In genomic region chr16:30585022-30585399, GRCh38 we compare ENCODE assay signal across 8 cellular contexts. TPM values are rescaled to one million over a fixed set of nuclear protein-coding genes. Genes with fewer than 3 reads are reported as not detected.
A peak's percentile ranks its signal among the peaks of the same experiment; 100 is the strongest.
DNase-seq lines count a peak whose midpoint lies in the region; ATAC-seq and TF ChIP-seq lines count a peak whose summit lies in the region.

No MANE protein-coding gene starts in this region.

- peaks cover 32% of the 10 kb centered on the region for H3K4me1 Mint-ChIP-seq in dendritic cell treated with granulocyte-macrophage colony-stimulating factor and Interleukin-4, amounts not matched to agents 40 ng/mL and 50 ng/mL, for 4 days (ENCODE audit: low read depth)
- H3K4me1 Mint-ChIP-seq in naive thymus-derived CD4-positive, alpha-beta T cell, result peaks cover 6 to 44% (median 32%) of the 10 kb centered on the region in 7 donors

- intact Hi-C loops in dendritic cell treated with granulocyte-macrophage colony-stimulating factor and Interleukin-4, amounts not matched to agents 40 ng/mL and 50 ng/mL, for 4 days (cut with micrococcal nuclease), result loop anchor here (1.0 kb wide), 2 partner anchors 13 to 59 kb away; partner anchors contain the start of gene ZNF768
- intact Hi-C loops in naive thymus-derived CD4-positive, alpha-beta T cell (cut with micrococcal nuclease), result loop anchor here (1.0 to 2.0 kb wide), 11 partner anchors 13 to 155 kb away; partner anchors contain the start of genes DCTPP1 (in 2 of the 2), ZNF689 (in 2 of the 2), ZNF764 (in 2 of the 2) and ZNF768 (in 2 of the 2)

- H3K4me3 Mint-ChIP-seq in dendritic cell treated with granulocyte-macrophage colony-stimulating factor and Interleukin-4, amounts not matched to agents 40 ng/mL and 50 ng/mL, for 4 days, result peak overlapping the region; percentile 92
- peak overlapping the region; percentile 78 to 98 (median 89) for H3K4me3 Mint-ChIP-seq in naive thymus-derived CD4-positive, alpha-beta T cell

- TF ChIP-seq CTCF in HEK293 (tag by site-specific recombination; IDR thresholded peaks at IDR 0.05), result no peak

- peaks cover 43% of the 10 kb centered on the region for H3K36me3 Mint-ChIP-seq in dendritic cell treated with granulocyte-macrophage colony-stimulating factor and Interleukin-4, amounts not matched to agents 40 ng/mL and 50 ng/mL, for 4 days (ENCODE audit: low read depth)
- H3K36me3 Mint-ChIP-seq in naive thymus-derived CD4-positive, alpha-beta T cell, result peaks cover 0 to 13% (median 0%) of the 10 kb centered on the region in 5 donors

- no peaks in the 10 kb centered on the region for H3K27me3 ChIP-seq in naive thymus-derived CD4-positive, alpha-beta T cell (ENCODE audit: control insufficient read depth in 2 of 2, insufficient read depth in 2 of 2, low read length in 2 of 2)

- H3K9me3 ChIP-seq in HEK293 (ENCODE audit: control insufficient read depth, insufficient read depth, low read depth, low read length), result no peaks in the 10 kb centered on the region
- H3K9me3 ChIP-seq in naive thymus-derived CD4-positive, alpha-beta T cell (ENCODE audit: control insufficient read depth in 2 of 3, low read length in 3 of 3), result no peaks in the 10 kb centered on the region

- DNase-seq in NCI-H748 (lab: John Stamatoyannopoulos, UW; ENCODE audit: unreplicated experiment), result peak; percentile 45
- no peak for DNase-seq in NCI-H748 treated with DMSO at 0.1 percent for 48 hours (lab: John Stamatoyannopoulos, UW)
- peak; percentile 77 for DNase-seq in NCI-H69 (lab: John Stamatoyannopoulos, UW)
- DNase-seq in naive thymus-derived CD4-positive, alpha-beta T cell, result no peak
- DNase-seq in middle frontal gyrus (ENCODE audit: extremely low spot score, low spot score), result no peak
- no peak for DNase-seq in NCI-H524 treated with DMSO at 0.1 percent for 48 hours (lab: John Stamatoyannopoulos, UW)

- peak; percentile 5 for ATAC-seq in naive thymus-derived CD4-positive, alpha-beta T cell

- H3K9me3 Mint-ChIP-seq in dendritic cell treated with granulocyte-macrophage colony-stimulating factor and Interleukin-4, amounts not matched to agents 40 ng/mL and 50 ng/mL, for 4 days, result no peaks in the 10 kb centered on the region
- H3K9me3 Mint-ChIP-seq in naive thymus-derived CD4-positive, alpha-beta T cell, result no peaks in the 10 kb centered on the region

- CTCF ChIA-PET in HEK293 (lab: Yijun Ruan, JAX), result interaction anchor here (0.6 to 0.9 kb wide), 2 partner anchors 14 to 139 kb away, joined by 3 read pairs; partner anchors contain the start of genes SEPHS2 and ZNF688
- CTCF ChIA-PET in naive thymus-derived CD4-positive, alpha-beta T cell (lab: Charles Lee), result interaction anchor here (0.6 to 1.9 kb wide), 2 partner anchors 155 to 491 kb away, joined by 3 to 6 read pairs; partner anchors contain the start of gene DCTPP1

- H3K36me3 ChIP-seq in HEK293 (ENCODE audit: control insufficient read depth in 2 of 2, insufficient read depth in 1 of 2, low read length in 2 of 2), result peaks cover 0 to 21% of the 10 kb centered on the region in 2 experiments; a peak in 1 of 3 replicates
- peaks cover 0 to 21% (median 0%) of the 10 kb centered on the region in 3 experiments for H3K36me3 ChIP-seq in naive thymus-derived CD4-positive, alpha-beta T cell (ENCODE audit: control insufficient read depth in 2 of 3, insufficient read depth in 3 of 3, low read length in 3 of 3)

- H3K27ac Mint-ChIP-seq in dendritic cell treated with granulocyte-macrophage colony-stimulating factor and Interleukin-4, amounts not matched to agents 40 ng/mL and 50 ng/mL, for 4 days, result peak overlapping the region; percentile 85
- peak overlapping the region; percentile 34 to 90 (median 79) for H3K27ac Mint-ChIP-seq in naive thymus-derived CD4-positive, alpha-beta T cell

- peak overlapping the region; percentile 24 for H3K4me3 ChIP-seq in HEK293 (ENCODE audit: low read depth, low read length)
- H3K4me3 ChIP-seq in naive thymus-derived CD4-positive, alpha-beta T cell (ENCODE audit: low read length), result peak overlapping the region; percentile 77

- POLR2A ChIA-PET in HEK293 (lab: Yijun Ruan, JAX), result interaction anchor here (1.1 to 1.8 kb wide), 2 partner anchors 13 to 25 kb away, joined by 3 to 7 read pairs; partner anchors contain the start of genes ZNF688 and ZNF689
- POLR2A ChIA-PET in naive thymus-derived CD4-positive, alpha-beta T cell (lab: Charles Lee), result interaction anchor here (0.6 to 4.9 kb wide), 11 partner anchors 13 to 115 kb away, joined by 3 to 45 read pairs (median 8); partner anchors contain the start of genes FBRS, ITGAL, PRR14 and ZNF688

- H3K4me1 ChIP-seq in HEK293 (ENCODE audit: control insufficient read depth, insufficient read depth, low read length), result no peaks in the 10 kb centered on the region
- H3K4me1 ChIP-seq in naive thymus-derived CD4-positive, alpha-beta T cell (ENCODE audit: control insufficient read depth in 2 of 2, insufficient read depth in 2 of 2, low read length in 2 of 2), result peaks cover 8 to 12% of the 10 kb centered on the region in 2 donors

- H3K27me3 Mint-ChIP-seq in dendritic cell treated with granulocyte-macrophage colony-stimulating factor and Interleukin-4, amounts not matched to agents 40 ng/mL and 50 ng/mL, for 4 days, result no peaks in the 10 kb centered on the region
- H3K27me3 Mint-ChIP-seq in naive thymus-derived CD4-positive, alpha-beta T cell, result peaks cover 0 to 2% (median 0%) of the 10 kb centered on the region in 5 donors

- H3K27ac ChIP-seq in HEK293 (ENCODE audit: extremely low read depth, low read depth, low read length), result no peak overlapping the region
- H3K27ac ChIP-seq in naive thymus-derived CD4-positive, alpha-beta T cell (ENCODE audit: low read depth, low read length), result peak overlapping the region; percentile 81

TF ChIP-seq in HEK293, 187 proteins besides CTCF, POLR2A, EP300 and RAD21:
- TF ChIP-seq EGR2 (tag by site-specific recombination; IDR thresholded peaks at IDR 0.05; ENCODE audit: low read depth), result peak; percentile 9; the same call in 1 of the 2 replicates
- TF ChIP-seq ZNF394 (tag by site-specific recombination; IDR thresholded peaks at IDR 0.05; ENCODE audit: borderline replicate concordance), result no peak

RNA-seq across cellular contexts. Expression of gene ZNF785, which starts 0.5 kb away (rescaled TPM):
- 10 to 100 TPM; 10.2 to 37.1 (median 21.4) TPM for total RNA-seq in naive thymus-derived CD4-positive, alpha-beta T cell
- 1 to 10 TPM; 2.6 to 4.4 TPM for polyA plus RNA-seq in naive thymus-derived CD4-positive, alpha-beta T cell

RNA-seq across cellular contexts. Expression of gene ZNF688, which starts 13.5 kb away (rescaled TPM):
- total RNA-seq in naive thymus-derived CD4-positive, alpha-beta T cell, result 10 to 100 TPM in 4 of 5 experiments, 1 to 10 TPM in 1; 8.8 to 24.3 (median 16.3) TPM
- polyA plus RNA-seq in naive thymus-derived CD4-positive, alpha-beta T cell, result 10 to 100 TPM; 29.7 to 33.2 TPM

RNA-seq across cellular contexts. Expression of gene ZNF689, which starts 25.2 kb away (rescaled TPM):
- 10 to 100 TPM in 4 of 5 experiments, 1 to 10 TPM in 1; 6.8 to 14.6 (median 12.4) TPM for total RNA-seq in naive thymus-derived CD4-positive, alpha-beta T cell
- 10 to 100 TPM; 11.5 to 15.6 TPM for polyA plus RNA-seq in naive thymus-derived CD4-positive, alpha-beta T cell

RNA-seq across cellular contexts. Expression of gene ZNF764, which starts 26.8 kb away (rescaled TPM):
- 10 to 100 TPM; 11.9 to 20.9 (median 19.3) TPM for total RNA-seq in naive thymus-derived CD4-positive, alpha-beta T cell
- polyA plus RNA-seq in naive thymus-derived CD4-positive, alpha-beta T cell, result 1 to 10 TPM; 4.5 to 6.8 TPM

RNA-seq across cellular contexts. Expression of gene ZNF747, which starts 50.4 kb away (rescaled TPM):
- total RNA-seq in naive thymus-derived CD4-positive, alpha-beta T cell, result 10 to 100 TPM in 4 of 5 experiments, 1 to 10 TPM in 1; 9.1 to 17.4 (median 13.8) TPM
- polyA plus RNA-seq in naive thymus-derived CD4-positive, alpha-beta T cell, result 10 to 100 TPM in 1 of 2 donors, 1 to 10 TPM in 1; 8.9 to 11.7 TPM

Comparison
In these comparisons a context has a peak if more than half of its experiments do, and no peak if none do; other contexts are left out.
1. DNase-seq: peak in NCI-H748 (single experiment) and NCI-H69 (single experiment); none in NCI-H748 treated with DMSO at 0.1 percent for 48 hours (single experiment), naive thymus-derived CD4-positive, alpha-beta T cell (0 of 9), middle frontal gyrus (single experiment) and NCI-H524 treated with DMSO at 0.1 percent for 48 hours (single experiment).